Comparison of ENCODE assay signal across 8 cellular contexts in genomic region chr15:92882697-92883642, GRCh38. TPM values are rescaled to one million over a fixed set of nuclear protein-coding genes. Genes with fewer than 3 reads are reported as not detected.
DNase-seq lines count a peak whose midpoint lies in the region; ATAC-seq and TF ChIP-seq lines count a peak whose summit lies in the region.

No MANE protein-coding gene starts in this region.

- DNase-seq in CD4-positive, alpha-beta T cell, result peak in 9 of 10 experiments; percentile 10 to 54 (median 32)
- DNase-seq in T-helper 9 cell (peak; percentile 17), dermis blood vessel endothelial cell (peak; percentile 29), mucosa of descending colon (peak in 2 of 3 donors; percentile 61 to 62), thyroid gland (no peak), occipital lobe (lab: John Stamatoyannopoulos, UW) (no peak)

- no peaks in the 10 kb centered on the region for H3K9me3 Mint-ChIP-seq in CD4-positive, alpha-beta T cell

- H3K27me3 ChIP-seq in CD4-positive, alpha-beta T cell (ENCODE audit: control insufficient read depth, insufficient read depth, low read length), result no peaks in the 10 kb centered on the region
- H3K27me3 ChIP-seq in thyroid gland, result no peaks in the 10 kb centered on the region

- peak overlapping the region; percentile 99 for H3K27ac Mint-ChIP-seq in CD4-positive, alpha-beta T cell

- TF ChIP-seq POLR2A in thyroid gland (IDR thresholded peaks at IDR 0.05), result peak; percentile 92 to 97

- no peak for TF ChIP-seq CTCF in CD4-positive, alpha-beta T cell (IDR thresholded peaks at IDR 0.05)
- TF ChIP-seq CTCF in mucosa of descending colon (IDR thresholded peaks at IDR 0.05), result no peak
- TF ChIP-seq CTCF in thyroid gland (IDR thresholded peaks at IDR 0.05), result no peak

- intact Hi-C loops in CD4-positive, alpha-beta T cell (cut with DNase I, micrococcal nuclease), result loop anchor here (1.0 to 2.0 kb wide), 5 partner anchors 31 to 74 kb away; no protein-coding TSS in a partner anchor
- intact Hi-C loops in mucosa of descending colon (cut with DNase I, micrococcal nuclease) (loop anchor here in 1 of 2 donors (5.0 kb wide), 1 partner anchor 61 kb away; no protein-coding TSS in a partner anchor), thyroid gland (cut with DNase I) (loop anchor here (2.0 kb wide), 1 partner anchor 74 kb away; no protein-coding TSS in a partner anchor)

- H3K9me3 ChIP-seq in CD4-positive, alpha-beta T cell (ENCODE audit: control insufficient read depth, low read length), result no peaks in the 10 kb centered on the region
- H3K9me3 ChIP-seq in mucosa of descending colon (no peaks in the 10 kb centered on the region), thyroid gland (no peaks in the 10 kb centered on the region)

- CTCF ChIA-PET in CD4-positive, alpha-beta T cell (lab: Charles Lee), result interaction anchor here (0.6 to 8.1 kb wide), 11 partner anchors 15 to 86 kb away, joined by 3 to 118 read pairs (median 7); partner anchors contain the start of gene CHD2

- H3K4me1 ChIP-seq in mucosa of descending colon (ENCODE audit: low read depth), result peaks cover 37% of the 10 kb centered on the region
- peaks cover 31 to 56% of the 10 kb centered on the region in 2 donors for H3K4me1 ChIP-seq in thyroid gland

- WGBS in thyroid gland, 2 donors, result 0% methylated on average over 30 to 35 of the region's 113 CpGs

- peak overlapping the region; percentile 99 for H3K27ac ChIP-seq in CD4-positive, alpha-beta T cell (ENCODE audit: low read depth, low read length)
- H3K27ac ChIP-seq in thyroid gland, result peak overlapping the region; percentile 100

- peaks cover 54% of the 10 kb centered on the region for H3K36me3 Mint-ChIP-seq in CD4-positive, alpha-beta T cell (ENCODE audit: low read depth)

- POLR2A ChIA-PET in CD4-positive, alpha-beta T cell (lab: Charles Lee), result interaction anchor here (0.7 to 20.1 kb wide), 29 partner anchors 9 to 1951 kb away, joined by 3 to 1007 read pairs (median 6); partner anchors contain the start of genes CHD2 and HDDC3

- H3K36me3 ChIP-seq in mucosa of descending colon (ENCODE audit: low read depth) (no peaks in the 10 kb centered on the region), thyroid gland (peaks cover 3 to 14% of the 10 kb centered on the region in 2 donors)

- H3K4me3 ChIP-seq in mucosa of descending colon, result peak overlapping the region; percentile 98
- H3K4me3 ChIP-seq in thyroid gland (replicated peaks in 1 of 3), result peak overlapping the region; percentile 68 to 98 (median 80)

- peak; percentile 70 for ATAC-seq in CD4-positive, alpha-beta T cell (ENCODE audit: poor library complexity)
- ATAC-seq in GM19395 (IDR thresholded peaks at IDR 0.05; ENCODE audit: unreplicated experiment) (peak; percentile 67), HG03439 (IDR thresholded peaks at IDR 0.05; ENCODE audit: unreplicated experiment) (peak; percentile 53), mucosa of descending colon (no peak)

- peaks cover 68% of the 10 kb centered on the region for H3K4me1 Mint-ChIP-seq in CD4-positive, alpha-beta T cell (ENCODE audit: low read depth)

- H3K27me3 Mint-ChIP-seq in CD4-positive, alpha-beta T cell, result peaks cover 5% of the 10 kb centered on the region

- peak overlapping the region; percentile 96 for H3K4me3 Mint-ChIP-seq in CD4-positive, alpha-beta T cell

RNA-seq across cellular contexts. Expression of gene CHD2, which starts 17.2 kb away (rescaled TPM):
- total RNA-seq in CD4-positive, alpha-beta T cell, result 100 to 1,000 TPM; 615 to 660 TPM
- total RNA-seq in dermis blood vessel endothelial cell, result 67.0 and 67.9 TPM in 2 replicates
- 100 to 1,000 TPM in 2 of 3 donors, 10 to 100 TPM in 1; 86.2 to 128 (median 110) TPM for total RNA-seq in mucosa of descending colon
- total RNA-seq in thyroid gland, result 100 to 1,000 TPM; 149 to 299 (median 213) TPM
- 165 TPM for total RNA-seq in occipital lobe

Comparison
In these comparisons a context has a peak if more than half of its experiments do, and no peak if none do; other contexts are left out.
1. DNase-seq: peak in CD4-positive, alpha-beta T cell (9 of 10), T-helper 9 cell (single experiment), dermis blood vessel endothelial cell (single experiment) and mucosa of descending colon (2 of 3); none in thyroid gland (0 of 2) and occipital lobe (single experiment).